In the genomic region with DNA sequence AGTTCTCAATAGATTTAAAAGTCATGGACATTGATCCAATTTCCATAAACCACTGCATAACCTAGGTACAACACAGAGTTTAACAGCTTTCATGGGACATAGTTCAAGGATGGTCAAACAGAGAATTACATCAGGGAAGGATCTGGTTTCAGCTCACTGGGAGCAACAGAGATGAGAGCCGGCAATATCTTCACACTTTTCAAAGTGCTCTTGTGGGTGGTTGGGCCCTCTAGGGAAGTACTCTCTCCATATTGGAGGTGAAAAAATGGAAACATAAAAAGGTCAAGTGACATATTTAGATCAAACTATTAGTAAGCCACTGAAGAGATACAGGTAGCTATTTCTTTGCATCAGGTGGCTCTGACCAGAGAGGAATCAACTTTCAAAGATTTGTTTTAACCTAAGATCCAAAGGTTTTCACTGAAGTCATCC, we compare ENCODE assay signal across 1 cellular context.
TF ChIP-seq lines count a peak whose summit lies in the region.

No MANE protein-coding gene starts in this region.

TF ChIP-seq in HepG2, 621 proteins besides CTCF, POLR2A, EP300 and RAD21 (continued from another document and continues in another):
- TF ChIP-seq THAP11 (CRISPR knock-in tag; IDR thresholded peaks at IDR 0.05) = peak; percentile 56; the same call in 1 of the 2 replicates
- TF ChIP-seq, protein P1, sequence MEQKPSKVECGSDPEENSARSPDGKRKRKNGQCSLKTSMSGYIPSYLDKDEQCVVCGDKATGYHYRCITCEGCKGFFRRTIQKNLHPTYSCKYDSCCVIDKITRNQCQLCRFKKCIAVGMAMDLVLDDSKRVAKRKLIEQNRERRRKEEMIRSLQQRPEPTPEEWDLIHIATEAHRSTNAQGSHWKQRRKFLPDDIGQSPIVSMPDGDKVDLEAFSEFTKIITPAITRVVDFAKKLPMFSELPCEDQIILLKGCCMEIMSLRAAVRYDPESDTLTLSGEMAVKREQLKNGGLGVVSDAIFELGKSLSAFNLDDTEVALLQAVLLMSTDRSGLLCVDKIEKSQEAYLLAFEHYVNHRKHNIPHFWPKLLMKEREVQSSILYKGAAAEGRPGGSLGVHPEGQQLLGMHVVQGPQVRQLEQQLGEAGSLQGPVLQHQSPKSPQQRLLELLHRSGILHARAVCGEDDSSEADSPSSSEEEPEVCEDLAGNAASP (CRISPR knock-in tag; IDR thresholded peaks at IDR 0.05; ENCODE audit: borderline replicate concordance) = peak; percentile 36; the same call in 1 of the 2 replicates
- TF ChIP-seq, protein P2, sequence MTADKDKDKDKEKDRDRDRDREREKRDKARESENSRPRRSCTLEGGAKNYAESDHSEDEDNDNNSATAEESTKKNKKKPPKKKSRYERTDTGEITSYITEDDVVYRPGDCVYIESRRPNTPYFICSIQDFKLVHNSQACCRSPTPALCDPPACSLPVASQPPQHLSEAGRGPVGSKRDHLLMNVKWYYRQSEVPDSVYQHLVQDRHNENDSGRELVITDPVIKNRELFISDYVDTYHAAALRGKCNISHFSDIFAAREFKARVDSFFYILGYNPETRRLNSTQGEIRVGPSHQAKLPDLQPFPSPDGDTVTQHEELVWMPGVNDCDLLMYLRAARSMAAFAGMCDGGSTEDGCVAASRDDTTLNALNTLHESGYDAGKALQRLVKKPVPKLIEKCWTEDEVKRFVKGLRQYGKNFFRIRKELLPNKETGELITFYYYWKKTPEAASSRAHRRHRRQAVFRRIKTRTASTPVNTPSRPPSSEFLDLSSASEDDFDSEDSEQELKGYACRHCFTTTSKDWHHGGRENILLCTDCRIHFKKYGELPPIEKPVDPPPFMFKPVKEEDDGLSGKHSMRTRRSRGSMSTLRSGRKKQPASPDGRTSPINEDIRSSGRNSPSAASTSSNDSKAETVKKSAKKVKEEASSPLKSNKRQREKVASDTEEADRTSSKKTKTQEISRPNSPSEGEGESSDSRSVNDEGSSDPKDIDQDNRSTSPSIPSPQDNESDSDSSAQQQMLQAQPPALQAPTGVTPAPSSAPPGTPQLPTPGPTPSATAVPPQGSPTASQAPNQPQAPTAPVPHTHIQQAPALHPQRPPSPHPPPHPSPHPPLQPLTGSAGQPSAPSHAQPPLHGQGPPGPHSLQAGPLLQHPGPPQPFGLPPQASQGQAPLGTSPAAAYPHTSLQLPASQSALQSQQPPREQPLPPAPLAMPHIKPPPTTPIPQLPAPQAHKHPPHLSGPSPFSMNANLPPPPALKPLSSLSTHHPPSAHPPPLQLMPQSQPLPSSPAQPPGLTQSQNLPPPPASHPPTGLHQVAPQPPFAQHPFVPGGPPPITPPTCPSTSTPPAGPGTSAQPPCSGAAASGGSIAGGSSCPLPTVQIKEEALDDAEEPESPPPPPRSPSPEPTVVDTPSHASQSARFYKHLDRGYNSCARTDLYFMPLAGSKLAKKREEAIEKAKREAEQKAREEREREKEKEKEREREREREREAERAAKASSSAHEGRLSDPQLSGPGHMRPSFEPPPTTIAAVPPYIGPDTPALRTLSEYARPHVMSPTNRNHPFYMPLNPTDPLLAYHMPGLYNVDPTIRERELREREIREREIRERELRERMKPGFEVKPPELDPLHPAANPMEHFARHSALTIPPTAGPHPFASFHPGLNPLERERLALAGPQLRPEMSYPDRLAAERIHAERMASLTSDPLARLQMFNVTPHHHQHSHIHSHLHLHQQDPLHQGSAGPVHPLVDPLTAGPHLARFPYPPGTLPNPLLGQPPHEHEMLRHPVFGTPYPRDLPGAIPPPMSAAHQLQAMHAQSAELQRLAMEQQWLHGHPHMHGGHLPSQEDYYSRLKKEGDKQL (CRISPR knock-in tag; IDR thresholded peaks at IDR 0.05; ENCODE audit: low read depth) = 0 out of 2 replicates have a peak, but pooled peaks have one; percentile 12
- TF ChIP-seq, protein P3, sequence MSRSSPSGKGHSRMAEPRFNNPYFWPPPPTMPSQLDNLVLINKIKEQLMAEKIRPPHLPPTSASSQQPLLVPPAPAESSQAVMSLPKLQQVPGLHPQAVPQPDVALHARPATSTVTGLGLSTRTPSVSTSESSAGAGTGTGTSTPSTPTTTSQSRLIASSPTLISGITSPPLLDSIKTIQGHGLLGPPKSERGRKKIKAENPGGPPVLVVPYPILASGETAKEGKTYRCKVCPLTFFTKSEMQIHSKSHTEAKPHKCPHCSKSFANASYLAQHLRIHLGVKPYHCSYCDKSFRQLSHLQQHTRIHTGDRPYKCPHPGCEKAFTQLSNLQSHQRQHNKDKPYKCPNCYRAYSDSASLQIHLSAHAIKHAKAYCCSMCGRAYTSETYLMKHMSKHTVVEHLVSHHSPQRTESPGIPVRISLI (CRISPR knock-in tag; IDR thresholded peaks at IDR 0.05; ENCODE audit: borderline replicate concordance) = peak; percentile 29; the same call in 1 of the 2 replicates
- TF ChIP-seq, protein P4, sequence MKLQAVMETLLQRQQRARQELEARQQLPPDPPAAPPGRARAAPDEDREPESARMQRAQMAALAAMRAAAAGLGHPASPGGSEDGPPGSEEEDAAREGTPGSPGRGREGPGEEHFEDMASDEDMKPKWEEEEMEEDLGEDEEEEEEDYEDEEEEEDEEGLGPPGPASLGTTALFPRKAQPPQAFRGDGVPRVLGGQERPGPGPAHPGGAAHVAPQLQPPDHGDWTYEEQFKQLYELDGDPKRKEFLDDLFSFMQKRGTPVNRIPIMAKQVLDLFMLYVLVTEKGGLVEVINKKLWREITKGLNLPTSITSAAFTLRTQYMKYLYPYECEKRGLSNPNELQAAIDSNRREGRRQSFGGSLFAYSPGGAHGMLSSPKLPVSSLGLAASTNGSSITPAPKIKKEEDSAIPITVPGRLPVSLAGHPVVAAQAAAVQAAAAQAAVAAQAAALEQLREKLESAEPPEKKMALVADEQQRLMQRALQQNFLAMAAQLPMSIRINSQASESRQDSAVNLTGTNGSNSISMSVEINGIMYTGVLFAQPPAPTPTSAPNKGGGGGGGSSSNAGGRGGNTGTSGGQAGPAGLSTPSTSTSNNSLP (IDR thresholded peaks at IDR 0.05; ENCODE audit: low read depth, low read length) = peak; percentile 84
- no peak for TF ChIP-seq MTF2 (CRISPR knock-in tag; IDR thresholded peaks at IDR 0.05; ENCODE audit: borderline replicate concordance)
- no peak for TF ChIP-seq FOXA1 (IDR thresholded peaks at IDR 0.05)
- TF ChIP-seq FOXA1 (CRISPR knock-in tag; IDR thresholded peaks at IDR 0.05) = peak; percentile 69; the same call in 1 of the 2 replicates
- TF ChIP-seq ZNF672 (CRISPR knock-in tag; IDR thresholded peaks at IDR 0.05) = no peak
- TF ChIP-seq ISL2 (CRISPR knock-in tag; IDR thresholded peaks at IDR 0.05) = peak; percentile 55; the same call in 1 of the 2 replicates
- TF ChIP-seq, protein P5, sequence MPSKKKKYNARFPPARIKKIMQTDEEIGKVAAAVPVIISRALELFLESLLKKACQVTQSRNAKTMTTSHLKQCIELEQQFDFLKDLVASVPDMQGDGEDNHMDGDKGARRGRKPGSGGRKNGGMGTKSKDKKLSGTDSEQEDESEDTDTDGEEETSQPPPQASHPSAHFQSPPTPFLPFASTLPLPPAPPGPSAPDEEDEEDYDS (CRISPR knock-in tag; IDR thresholded peaks at IDR 0.05) = 0 out of 2 replicates have a peak, but pooled peaks have one; percentile 16
- TF ChIP-seq NR2F6 (IDR thresholded peaks at IDR 0.05) = peak; percentile 61
- peak; percentile 77 for TF ChIP-seq NR2F6 (CRISPR knock-in tag; IDR thresholded peaks at IDR 0.05)
- 0 out of 2 replicates have a peak, but pooled peaks have one; percentile 18 for TF ChIP-seq ARNTL (CRISPR knock-in tag; IDR thresholded peaks at IDR 0.05)
- TF ChIP-seq GABPA (IDR thresholded peaks at IDR 0.05; ENCODE audit: low read depth, low read length) = no peak
- 0 out of 2 replicates have a peak, but pooled peaks have one; percentile 24 for TF ChIP-seq GABPA (CRISPR knock-in tag; IDR thresholded peaks at IDR 0.05; ENCODE audit: low read depth)
- TF ChIP-seq, protein P6, sequence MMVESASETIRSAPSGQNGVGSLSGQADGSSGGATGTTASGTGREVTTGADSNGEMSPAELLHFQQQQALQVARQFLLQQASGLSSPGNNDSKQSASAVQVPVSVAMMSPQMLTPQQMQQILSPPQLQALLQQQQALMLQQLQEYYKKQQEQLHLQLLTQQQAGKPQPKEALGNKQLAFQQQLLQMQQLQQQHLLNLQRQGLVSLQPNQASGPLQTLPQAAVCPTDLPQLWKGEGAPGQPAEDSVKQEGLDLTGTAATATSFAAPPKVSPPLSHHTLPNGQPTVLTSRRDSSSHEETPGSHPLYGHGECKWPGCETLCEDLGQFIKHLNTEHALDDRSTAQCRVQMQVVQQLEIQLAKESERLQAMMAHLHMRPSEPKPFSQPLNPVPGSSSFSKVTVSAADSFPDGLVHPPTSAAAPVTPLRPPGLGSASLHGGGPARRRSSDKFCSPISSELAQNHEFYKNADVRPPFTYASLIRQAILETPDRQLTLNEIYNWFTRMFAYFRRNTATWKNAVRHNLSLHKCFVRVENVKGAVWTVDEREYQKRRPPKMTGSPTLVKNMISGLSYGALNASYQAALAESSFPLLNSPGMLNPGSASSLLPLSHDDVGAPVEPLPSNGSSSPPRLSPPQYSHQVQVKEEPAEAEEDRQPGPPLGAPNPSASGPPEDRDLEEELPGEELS (CRISPR knock-in tag; IDR thresholded peaks at IDR 0.05) = peak; percentile 59; the same call in 1 of the 2 replicates
- TF ChIP-seq, protein P7, sequence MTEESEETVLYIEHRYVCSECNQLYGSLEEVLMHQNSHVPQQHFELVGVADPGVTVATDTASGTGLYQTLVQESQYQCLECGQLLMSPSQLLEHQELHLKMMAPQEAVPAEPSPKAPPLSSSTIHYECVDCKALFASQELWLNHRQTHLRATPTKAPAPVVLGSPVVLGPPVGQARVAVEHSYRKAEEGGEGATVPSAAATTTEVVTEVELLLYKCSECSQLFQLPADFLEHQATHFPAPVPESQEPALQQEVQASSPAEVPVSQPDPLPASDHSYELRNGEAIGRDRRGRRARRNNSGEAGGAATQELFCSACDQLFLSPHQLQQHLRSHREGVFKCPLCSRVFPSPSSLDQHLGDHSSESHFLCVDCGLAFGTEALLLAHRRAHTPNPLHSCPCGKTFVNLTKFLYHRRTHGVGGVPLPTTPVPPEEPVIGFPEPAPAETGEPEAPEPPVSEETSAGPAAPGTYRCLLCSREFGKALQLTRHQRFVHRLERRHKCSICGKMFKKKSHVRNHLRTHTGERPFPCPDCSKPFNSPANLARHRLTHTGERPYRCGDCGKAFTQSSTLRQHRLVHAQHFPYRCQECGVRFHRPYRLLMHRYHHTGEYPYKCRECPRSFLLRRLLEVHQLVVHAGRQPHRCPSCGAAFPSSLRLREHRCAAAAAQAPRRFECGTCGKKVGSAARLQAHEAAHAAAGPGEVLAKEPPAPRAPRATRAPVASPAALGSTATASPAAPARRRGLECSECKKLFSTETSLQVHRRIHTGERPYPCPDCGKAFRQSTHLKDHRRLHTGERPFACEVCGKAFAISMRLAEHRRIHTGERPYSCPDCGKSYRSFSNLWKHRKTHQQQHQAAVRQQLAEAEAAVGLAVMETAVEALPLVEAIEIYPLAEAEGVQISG (CRISPR knock-in tag; IDR thresholded peaks at IDR 0.05) = 0 out of 2 replicates have a peak, but pooled peaks have one; percentile 15
- TF ChIP-seq IRF2 (CRISPR knock-in tag; IDR thresholded peaks at IDR 0.05) = peak; percentile 59; the same call in 1 of the 2 replicates
- TF ChIP-seq FOXA3 (CRISPR knock-in tag; IDR thresholded peaks at IDR 0.05) = peak; percentile 84
- peak; percentile 59; the same call in 1 of the 2 replicates for TF ChIP-seq CEBPB (IDR thresholded peaks at IDR 0.05; ENCODE audit: borderline replicate concordance, low read depth, low read length)
- TF ChIP-seq, protein P8, sequence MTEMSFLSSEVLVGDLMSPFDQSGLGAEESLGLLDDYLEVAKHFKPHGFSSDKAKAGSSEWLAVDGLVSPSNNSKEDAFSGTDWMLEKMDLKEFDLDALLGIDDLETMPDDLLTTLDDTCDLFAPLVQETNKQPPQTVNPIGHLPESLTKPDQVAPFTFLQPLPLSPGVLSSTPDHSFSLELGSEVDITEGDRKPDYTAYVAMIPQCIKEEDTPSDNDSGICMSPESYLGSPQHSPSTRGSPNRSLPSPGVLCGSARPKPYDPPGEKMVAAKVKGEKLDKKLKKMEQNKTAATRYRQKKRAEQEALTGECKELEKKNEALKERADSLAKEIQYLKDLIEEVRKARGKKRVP (CRISPR knock-in tag; IDR thresholded peaks at IDR 0.05) = peak in 1 of 2 experiments; percentile 90; a peak in 2 of 4 replicates
- peak; percentile 88 for TF ChIP-seq FOXO1 (CRISPR knock-in tag; IDR thresholded peaks at IDR 0.05)
- peak; percentile 92; the same call in 1 of the 2 replicates for TF ChIP-seq SALL1 (CRISPR knock-in tag; IDR thresholded peaks at IDR 0.05)
- TF ChIP-seq ZNF367 (CRISPR knock-in tag; IDR thresholded peaks at IDR 0.05; ENCODE audit: borderline replicate concordance) = no peak
- TF ChIP-seq ZNF292 (CRISPR knock-in tag; IDR thresholded peaks at IDR 0.05; ENCODE audit: borderline replicate concordance, low read depth) = peak; percentile 78; the same call in 1 of the 2 replicates
- TF ChIP-seq, protein P9, sequence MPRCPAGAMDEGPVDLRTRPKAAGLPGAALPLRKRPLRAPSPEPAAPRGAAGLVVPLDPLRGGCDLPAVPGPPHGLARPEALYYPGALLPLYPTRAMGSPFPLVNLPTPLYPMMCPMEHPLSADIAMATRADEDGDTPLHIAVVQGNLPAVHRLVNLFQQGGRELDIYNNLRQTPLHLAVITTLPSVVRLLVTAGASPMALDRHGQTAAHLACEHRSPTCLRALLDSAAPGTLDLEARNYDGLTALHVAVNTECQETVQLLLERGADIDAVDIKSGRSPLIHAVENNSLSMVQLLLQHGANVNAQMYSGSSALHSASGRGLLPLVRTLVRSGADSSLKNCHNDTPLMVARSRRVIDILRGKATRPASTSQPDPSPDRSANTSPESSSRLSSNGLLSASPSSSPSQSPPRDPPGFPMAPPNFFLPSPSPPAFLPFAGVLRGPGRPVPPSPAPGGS (CRISPR knock-in tag; IDR thresholded peaks at IDR 0.05) = no peak
- TF ChIP-seq ZFX (CRISPR knock-in tag; IDR thresholded peaks at IDR 0.05; ENCODE audit: low read depth) = peak; percentile 36; the same call in 1 of the 2 replicates
- TF ChIP-seq RXRA (CRISPR knock-in tag; IDR thresholded peaks at IDR 0.05) = no peak; the same call in 1 of the 2 replicates
- TF ChIP-seq SIX1 (CRISPR knock-in tag; IDR thresholded peaks at IDR 0.05; ENCODE audit: borderline replicate concordance) = peak; percentile 100
- TF ChIP-seq, protein P10, sequence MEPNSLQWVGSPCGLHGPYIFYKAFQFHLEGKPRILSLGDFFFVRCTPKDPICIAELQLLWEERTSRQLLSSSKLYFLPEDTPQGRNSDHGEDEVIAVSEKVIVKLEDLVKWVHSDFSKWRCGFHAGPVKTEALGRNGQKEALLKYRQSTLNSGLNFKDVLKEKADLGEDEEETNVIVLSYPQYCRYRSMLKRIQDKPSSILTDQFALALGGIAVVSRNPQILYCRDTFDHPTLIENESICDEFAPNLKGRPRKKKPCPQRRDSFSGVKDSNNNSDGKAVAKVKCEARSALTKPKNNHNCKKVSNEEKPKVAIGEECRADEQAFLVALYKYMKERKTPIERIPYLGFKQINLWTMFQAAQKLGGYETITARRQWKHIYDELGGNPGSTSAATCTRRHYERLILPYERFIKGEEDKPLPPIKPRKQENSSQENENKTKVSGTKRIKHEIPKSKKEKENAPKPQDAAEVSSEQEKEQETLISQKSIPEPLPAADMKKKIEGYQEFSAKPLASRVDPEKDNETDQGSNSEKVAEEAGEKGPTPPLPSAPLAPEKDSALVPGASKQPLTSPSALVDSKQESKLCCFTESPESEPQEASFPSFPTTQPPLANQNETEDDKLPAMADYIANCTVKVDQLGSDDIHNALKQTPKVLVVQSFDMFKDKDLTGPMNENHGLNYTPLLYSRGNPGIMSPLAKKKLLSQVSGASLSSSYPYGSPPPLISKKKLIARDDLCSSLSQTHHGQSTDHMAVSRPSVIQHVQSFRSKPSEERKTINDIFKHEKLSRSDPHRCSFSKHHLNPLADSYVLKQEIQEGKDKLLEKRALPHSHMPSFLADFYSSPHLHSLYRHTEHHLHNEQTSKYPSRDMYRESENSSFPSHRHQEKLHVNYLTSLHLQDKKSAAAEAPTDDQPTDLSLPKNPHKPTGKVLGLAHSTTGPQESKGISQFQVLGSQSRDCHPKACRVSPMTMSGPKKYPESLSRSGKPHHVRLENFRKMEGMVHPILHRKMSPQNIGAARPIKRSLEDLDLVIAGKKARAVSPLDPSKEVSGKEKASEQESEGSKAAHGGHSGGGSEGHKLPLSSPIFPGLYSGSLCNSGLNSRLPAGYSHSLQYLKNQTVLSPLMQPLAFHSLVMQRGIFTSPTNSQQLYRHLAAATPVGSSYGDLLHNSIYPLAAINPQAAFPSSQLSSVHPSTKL (CRISPR knock-in tag; IDR thresholded peaks at IDR 0.05) = peak; percentile 95
